ENCODE assay signal across 18 cellular contexts in the genomic region with DNA sequence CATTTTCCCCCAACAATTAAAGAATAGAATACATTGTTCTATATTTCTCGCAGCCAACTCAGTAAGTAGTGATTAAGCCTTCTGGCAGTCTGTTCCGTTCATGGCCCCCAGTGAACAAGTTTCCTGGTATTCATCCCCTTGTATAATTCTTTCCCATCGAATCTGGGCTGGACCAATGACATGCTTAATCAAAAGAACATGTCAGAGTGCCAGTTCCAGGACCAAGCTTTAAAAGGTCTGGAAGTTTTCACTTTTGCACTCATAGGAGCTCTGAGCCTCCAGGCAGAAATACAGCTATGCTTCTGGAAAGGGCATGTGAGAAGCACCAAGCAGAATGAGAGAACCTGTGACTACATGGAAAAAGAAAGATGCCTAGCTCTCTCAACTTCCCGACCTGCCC.
A peak's percentile ranks its signal among the peaks of the same experiment; 100 is the strongest.
DNase-seq lines count a peak whose midpoint lies in the region; ATAC-seq, FAIRE-seq and TF ChIP-seq lines count a peak whose summit lies in the region.
"Had no signal": no experiment of that assay in that cellular context is flagged by ENCODE, and none has a peak within 500 bp of the region (broad histone marks: within the 10 kb centered on the region; RNA-seq: fewer than 3 reads in every experiment).

No MANE protein-coding gene starts in this region.

- no peak for TF ChIP-seq POLR2A in H54 (IDR thresholded peaks at IDR 0.05; ENCODE audit: low read depth, low read length)

- TF ChIP-seq CTCF in astrocyte of the spinal cord (IDR thresholded peaks at IDR 0.05; ENCODE audit: low read depth, low read length): no peak

- in situ Hi-C loops in astrocyte of the spinal cord (cut with HindIII; ENCODE audit: low sequenced_read_pairs): no loop called here

- peak; percentile 92 for FAIRE-seq in H54 (lab: Jason Lieb, UNC)
- FAIRE-seq: GM19239 had no signal

- DNase-seq in AG20443 (ENCODE audit: low spot score) (peak; percentile 80), H54 (ENCODE audit: insufficient read length, low spot score) (no peak), astrocyte of the spinal cord (ENCODE audit: low read depth, low spot score) (peak; percentile 69), left kidney (ENCODE audit: low read depth, low spot score) (peak; percentile 21), retina (no peak), NCI-H2107 (lab: John Stamatoyannopoulos, UW) (no peak), NCI-H446 treated with DMSO at 0.1 percent for 48 hours (lab: John Stamatoyannopoulos, UW) (no peak)
- DNase-seq: activated CD4-positive, alpha-beta T cell treated with anti-CD3 and anti-CD28 coated beads for 4 hours; activated naive CD4-positive, alpha-beta T cell; cortex of kidney; heart right ventricle; NCI-H1436 treated with DMSO at 0.1 percent for 48 hours; NCI-H748 treated with DMSO at 0.1 percent for 48 hours; stimulated activated CD4-positive, alpha-beta T cell treated with anti-CD3 and anti-CD28 coated beads, Interleukin-4, amount 100 ng/mL, for 24 hours; stimulated activated naive CD8-positive, alpha-beta T cell treated with anti-CD3 and anti-CD28 coated beads, Interleukin-15, amount 100 ng/mL, for 72 hours had no signal

- ATAC-seq in HG02885 (IDR thresholded peaks at IDR 0.05; ENCODE audit: poor library complexity, unreplicated experiment): no peak
- ATAC-seq: stimulated activated naive CD8-positive, alpha-beta T cell treated with anti-CD3 and anti-CD28 coated beads, Interleukin-15, amount 100 ng/mL, for 72 hours had no signal

- H3K4me3 ChIP-seq in astrocyte of the spinal cord (ENCODE audit: low read depth, low read length): no peak overlapping the region
- H3K4me3 ChIP-seq: heart right ventricle, lung had no signal

Comparison
In these comparisons a context has a peak if more than half of its experiments do, and no peak if none do; other contexts are left out.
1. DNase-seq: peak in AG20443 (single experiment), astrocyte of the spinal cord (single experiment) and left kidney (single experiment); none in H54 (single experiment), retina (single experiment), NCI-H2107 (single experiment) and NCI-H446 treated with DMSO at 0.1 percent for 48 hours (single experiment).